Comparison of ENCODE assay signal across 1 cellular context in genomic region chr7:76497918-76498582, GRCh38. TPM values are rescaled to one million over a fixed set of nuclear protein-coding genes. Genes with fewer than 3 reads are reported as not detected.
"Had no signal": no experiment of that assay in that cellular context is flagged by ENCODE, and none has a peak within 500 bp of the region (broad histone marks: within the 10 kb centered on the region; RNA-seq: fewer than 3 reads in every experiment).

No MANE protein-coding gene starts in this region.

RNA-seq across cellular contexts. Expression of gene SPDYE16, which starts 45.0 kb away (rescaled TPM):
- total RNA-seq: G401 had no signal
